In the genomic region with DNA sequence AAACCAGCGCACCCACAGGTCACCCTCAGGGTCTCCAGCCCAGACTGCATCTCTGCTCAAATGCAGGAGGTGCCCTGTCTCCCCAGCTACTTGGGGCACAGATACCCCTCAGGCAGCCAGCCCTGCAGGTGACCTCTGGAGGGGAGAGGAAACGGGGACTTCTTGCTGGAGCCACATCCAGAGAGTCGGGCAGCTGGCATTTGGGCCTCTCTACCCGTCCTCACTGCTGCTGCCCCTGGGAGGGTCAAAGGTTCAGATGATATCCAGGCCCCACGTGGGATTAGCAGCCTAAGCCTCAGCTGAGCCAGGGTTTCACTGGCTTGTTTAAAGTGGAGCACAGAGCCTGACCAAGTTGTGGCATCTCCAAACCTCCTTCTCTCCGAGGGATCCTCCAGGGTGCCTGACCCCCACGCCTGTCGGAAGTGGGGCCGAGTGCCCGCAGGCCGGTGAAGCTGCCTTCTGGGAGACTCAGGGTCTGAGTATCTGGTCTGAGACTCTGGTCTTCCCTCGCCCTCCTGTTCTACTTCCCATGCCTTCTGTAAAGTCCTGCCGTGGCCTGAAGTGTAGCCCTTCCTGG, we compare ENCODE assay signal across 8 cellular contexts. TPM values are rescaled to one million over a fixed set of nuclear protein-coding genes. Genes with fewer than 3 reads are reported as not detected.
A peak's percentile ranks its signal among the peaks of the same experiment; 100 is the strongest.
DNase-seq lines count a peak whose midpoint lies in the region; ATAC-seq and TF ChIP-seq lines count a peak whose summit lies in the region.

No MANE protein-coding gene starts in this region.

- 100% methylated on average over 1 of the region's 13 CpGs for WGBS in suprapubic skin

- peaks cover 47% of the 10 kb centered on the region for H3K36me3 Mint-ChIP-seq in T-helper 2 cell treated with Interferon-gamma antibody and Interleukin-4, amounts not matched to agents 5 μg/mL and 100 μg/mL, for 36 hours (ENCODE audit: low read depth)
- peaks cover 33% of the 10 kb centered on the region for H3K36me3 Mint-ChIP-seq in activated naive CD8-positive, alpha-beta T cell treated with anti-CD3 and anti-CD28 coated beads for 36 hours

- DNase-seq in T-helper 2 cell treated with Interferon-gamma antibody and Interleukin-4, amounts not matched to agents 5 μg/mL and 100 μg/mL, for 36 hours (ENCODE audit: low spot score): no peak
- DNase-seq in T-helper 2 cell (no peak), left lobe of liver (ENCODE audit: low spot score) (peak; percentile 66), suprapubic skin (ENCODE audit: low spot score in 2 of 2) (no peak), GM19240 (ENCODE audit: insufficient read length, low spot score) (no peak), NCI-H1694 treated with DMSO at 0.1 percent for 48 hours (lab: John Stamatoyannopoulos, UW) (no peak), NCI-H526 treated with DMSO at 0.1 percent for 48 hours (lab: John Stamatoyannopoulos, UW) (no peak)
- DNase-seq in activated naive CD8-positive, alpha-beta T cell treated with anti-CD3 and anti-CD28 coated beads for 36 hours: no peak

- H3K9me3 Mint-ChIP-seq in T-helper 2 cell treated with Interferon-gamma antibody and Interleukin-4, amounts not matched to agents 5 μg/mL and 100 μg/mL, for 36 hours: peaks cover 5% of the 10 kb centered on the region
- H3K9me3 Mint-ChIP-seq in activated naive CD8-positive, alpha-beta T cell treated with anti-CD3 and anti-CD28 coated beads for 36 hours: peaks cover 6% of the 10 kb centered on the region

- peak overlapping the region; percentile 98 for H3K4me3 Mint-ChIP-seq in T-helper 2 cell treated with Interferon-gamma antibody and Interleukin-4, amounts not matched to agents 5 μg/mL and 100 μg/mL, for 36 hours
- H3K4me3 Mint-ChIP-seq in activated naive CD8-positive, alpha-beta T cell treated with anti-CD3 and anti-CD28 coated beads for 36 hours: peak overlapping the region; percentile 93

- TF ChIP-seq POLR2A in suprapubic skin (IDR thresholded peaks at IDR 0.05): no peak

- peaks cover 48% of the 10 kb centered on the region for H3K4me1 ChIP-seq in suprapubic skin

- peaks cover 52% of the 10 kb centered on the region for H3K4me1 Mint-ChIP-seq in T-helper 2 cell treated with Interferon-gamma antibody and Interleukin-4, amounts not matched to agents 5 μg/mL and 100 μg/mL, for 36 hours (ENCODE audit: low read depth)
- H3K4me1 Mint-ChIP-seq in activated naive CD8-positive, alpha-beta T cell treated with anti-CD3 and anti-CD28 coated beads for 36 hours: peaks cover 56% of the 10 kb centered on the region

- H3K27ac ChIP-seq in suprapubic skin: peak overlapping the region; percentile 83

- ATAC-seq in left lobe of liver: peak; percentile 66

- peak overlapping the region; percentile 90 for H3K4me3 ChIP-seq in suprapubic skin

- H3K27me3 Mint-ChIP-seq in T-helper 2 cell treated with Interferon-gamma antibody and Interleukin-4, amounts not matched to agents 5 μg/mL and 100 μg/mL, for 36 hours (ENCODE audit: low read depth): peaks cover 4% of the 10 kb centered on the region
- no peaks in the 10 kb centered on the region for H3K27me3 Mint-ChIP-seq in activated naive CD8-positive, alpha-beta T cell treated with anti-CD3 and anti-CD28 coated beads for 36 hours

- TF ChIP-seq CTCF in suprapubic skin (IDR thresholded peaks at IDR 0.05): no peak

- no peak for TF ChIP-seq EP300 in suprapubic skin (IDR thresholded peaks at IDR 0.05)

- H3K9me3 ChIP-seq in suprapubic skin: no peaks in the 10 kb centered on the region

- H3K27ac Mint-ChIP-seq in T-helper 2 cell treated with Interferon-gamma antibody and Interleukin-4, amounts not matched to agents 5 μg/mL and 100 μg/mL, for 36 hours: peak overlapping the region; percentile 96
- H3K27ac Mint-ChIP-seq in activated naive CD8-positive, alpha-beta T cell treated with anti-CD3 and anti-CD28 coated beads for 36 hours: peak overlapping the region; percentile 97

- no peaks in the 10 kb centered on the region for H3K27me3 ChIP-seq in suprapubic skin

- no peaks in the 10 kb centered on the region for H3K36me3 ChIP-seq in suprapubic skin

RNA-seq across cellular contexts. Expression of a gene that starts 2.2 kb away (rescaled TPM):
- 10 to 100 TPM; 25.6 to 26.5 TPM for total RNA-seq in activated naive CD8-positive, alpha-beta T cell treated with anti-CD3 and anti-CD28 coated beads for 36 hours
- 4.5 TPM for total RNA-seq in left lobe of liver
- total RNA-seq in suprapubic skin: 10 to 100 TPM; 15.3 to 37.1 (median 16.4) TPM

RNA-seq across cellular contexts. Expression of a gene that starts 48.8 kb away (rescaled TPM):
- not detected for total RNA-seq in activated naive CD8-positive, alpha-beta T cell treated with anti-CD3 and anti-CD28 coated beads for 36 hours
- total RNA-seq in left lobe of liver: not detected
- total RNA-seq in suprapubic skin: not detected
